In the genomic region with DNA sequence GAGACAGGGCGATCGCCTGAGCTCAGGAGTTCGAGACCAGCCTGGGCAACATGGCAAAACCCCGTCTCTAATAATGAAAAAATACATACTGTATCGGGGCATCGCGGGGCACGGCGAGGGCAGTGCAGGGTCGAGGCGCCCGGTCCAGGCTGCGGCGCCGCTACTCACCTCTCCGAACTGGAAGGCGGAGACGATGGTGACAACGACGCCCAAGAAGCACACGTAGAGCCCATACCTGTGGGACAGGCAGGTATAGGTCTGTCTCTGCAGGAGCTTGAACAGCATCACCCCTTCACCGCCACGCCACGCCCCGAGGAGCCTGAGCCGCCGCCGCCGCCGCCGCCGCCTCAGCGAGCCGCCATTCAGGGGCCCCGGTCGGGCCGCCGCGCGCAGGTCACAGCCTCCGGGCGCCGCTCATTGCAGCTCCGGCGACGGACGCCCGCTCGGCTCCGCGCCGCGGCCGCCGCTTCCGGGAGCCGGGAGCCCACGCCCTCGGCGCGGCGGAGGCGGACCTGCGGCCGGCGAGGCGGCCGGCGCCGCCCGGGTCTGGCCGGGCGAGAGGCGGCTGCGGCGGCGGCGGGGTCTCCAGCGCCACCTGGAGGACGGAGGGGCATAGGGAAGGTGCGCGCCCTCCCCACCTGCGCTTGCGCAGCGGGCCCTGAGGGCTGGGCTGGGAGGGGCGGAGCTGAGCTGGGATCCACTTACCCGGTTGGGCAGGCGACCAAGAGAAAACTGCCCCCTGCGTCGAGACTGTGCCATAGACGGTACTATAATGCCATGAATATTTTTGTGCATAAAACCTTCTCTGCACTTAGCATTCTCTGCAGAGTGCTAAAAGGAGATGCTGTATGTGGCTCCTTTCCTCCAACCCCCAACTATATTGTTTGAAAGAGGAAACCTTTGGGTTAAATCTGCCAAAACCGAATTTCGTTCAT, we compare ENCODE assay signal across 8 cellular contexts. TPM values are rescaled to one million over a fixed set of nuclear protein-coding genes. Genes with fewer than 3 reads are reported as not detected.
DNase-seq lines count a peak whose midpoint lies in the region; ATAC-seq and TF ChIP-seq lines count a peak whose summit lies in the region.

TSS of gene GNPTAB (minus strand) at position 569 of the 935 bp plus-strand sequence. CDS start at position 285, 284 bp downstream.

- peak within 1 kb of the TSS; percentile 89 for H3K4me3 ChIP-seq in coronary artery

- H3K27ac ChIP-seq in coronary artery, result peak within 1 kb of the TSS; percentile 60 to 82

- DNase-seq in C1 segment of cervical spinal cord (lab: John Stamatoyannopoulos, UW) (peak; percentile 22 to 94 (median 84)), GM19240 (ENCODE audit: insufficient read length, low spot score) (peak; percentile 82), NCI-H510A treated with DMSO at 0.1 percent for 48 hours (lab: John Stamatoyannopoulos, UW) (peak; percentile 82), coronary artery (ENCODE audit: low spot score) (peak; percentile 93), left lobe of liver (ENCODE audit: low spot score) (peak; percentile 94)
- peak; percentile 96 for DNase-seq in activated CD4-positive, alpha-beta T cell treated with anti-CD3 and anti-CD28 coated beads for 48 hours
- DNase-seq in stimulated activated CD4-positive, alpha-beta T cell treated with anti-CD3 and anti-CD28 coated beads, Interleukin-2, amount 100 ng/mL, for 24 hours, result peak; percentile 95 to 96

- peak; percentile 61 for TF ChIP-seq CTCF in coronary artery (IDR thresholded peaks at IDR 0.05)

- ATAC-seq in HG03457 (IDR thresholded peaks at IDR 0.05; ENCODE audit: unreplicated experiment) (peak; percentile 92), left lobe of liver (peak; percentile 97)

RNA-seq across cellular contexts. Expression of gene GNPTAB, which starts in this region (rescaled TPM):
- total RNA-seq in left lobe of liver, result 10.9 TPM

Comparison
In these comparisons a context has a peak if more than half of its experiments do, and no peak if none do; other contexts are left out.
1. Peak in every context shown above with its lines: DNase-seq, ATAC-seq, H3K4me3 ChIP-seq and H3K27ac ChIP-seq.